ENCODE assay signal across 22 cellular contexts in genomic region chr2:44801289-44801675, GRCh38.
DNase-seq lines count a peak whose midpoint lies in the region; ATAC-seq, FAIRE-seq and TF ChIP-seq lines count a peak whose summit lies in the region.
"Had no signal": no experiment of that assay in that cellular context is flagged by ENCODE, and none has a peak within 500 bp of the region (broad histone marks: within the 10 kb centered on the region; RNA-seq: fewer than 3 reads in every experiment).

No MANE protein-coding gene starts in this region.

- H3K36me3 ChIP-seq in GM23338 (ENCODE audit: insufficient read depth) = no peaks in the 10 kb centered on the region
- H3K36me3 ChIP-seq in endothelial cell of umbilical vein (ENCODE audit: control insufficient read depth in 2 of 2, extremely low read depth in 1 of 2, insufficient read depth in 2 of 2, low read length in 2 of 2) = no peaks in the 10 kb centered on the region
- no peaks in the 10 kb centered on the region for H3K36me3 ChIP-seq in neural progenitor cell
- no peaks in the 10 kb centered on the region for H3K36me3 ChIP-seq in HAP-1 (replicated peaks)
- H3K36me3 ChIP-seq: tibial artery had no signal

- H3K27me3 ChIP-seq in CD4-positive, alpha-beta T cell (ENCODE audit: control insufficient read depth, insufficient read depth, low read length) = peaks cover 94% of the 10 kb centered on the region
- H3K27me3 ChIP-seq in GM23338 (ENCODE audit: insufficient read depth) (peaks cover 58% of the 10 kb centered on the region), endothelial cell of umbilical vein (ENCODE audit: control insufficient read depth in 2 of 2, insufficient read depth in 2 of 2, low read length in 2 of 2) (peaks cover 54 to 79% of the 10 kb centered on the region in 2 experiments), neural progenitor cell (peaks cover 16% of the 10 kb centered on the region), HAP-1 (ENCODE audit: low read depth) (no peaks in the 10 kb centered on the region)

- TF ChIP-seq CTCF in CD4-positive, alpha-beta T cell (IDR thresholded peaks at IDR 0.05) = no peak
- TF ChIP-seq CTCF in GM23338 (conservative IDR thresholded peaks at IDR 0.05; ENCODE audit: low read depth in 2 of 2) (no peak), endothelial cell of umbilical vein (IDR thresholded peaks at IDR 0.05; ENCODE audit: extremely low read depth in 1 of 2, insufficient read depth in 1 of 2, low read depth in 1 of 2, low read length in 2 of 2) (no peak), neural progenitor cell (IDR thresholded peaks at IDR 0.05) (no peak)

- no peak for TF ChIP-seq POLR2A in endothelial cell of umbilical vein (IDR thresholded peaks at IDR 0.05; ENCODE audit: low read depth, low read length)

- H3K4me2 ChIP-seq in GM23338 (peak overlapping the region; percentile 95), endothelial cell of umbilical vein (ENCODE audit: insufficient read depth, low read length) (peak overlapping the region; percentile 96), neural progenitor cell (peak overlapping the region; percentile 77)

- H3K27ac ChIP-seq in CD4-positive, alpha-beta T cell (ENCODE audit: low read depth, low read length) = no peak overlapping the region
- H3K27ac ChIP-seq in GM23338 (ENCODE audit: low read depth) = peak overlapping the region; percentile 78
- no peak overlapping the region for H3K27ac ChIP-seq in endothelial cell of umbilical vein (ENCODE audit: insufficient read depth, low read depth, low read length)
- H3K27ac ChIP-seq in neural progenitor cell = peak overlapping the region; percentile 91
- H3K27ac ChIP-seq: RWPE1, tibial artery had no signal

- no peaks in the 10 kb centered on the region for H3K9me3 ChIP-seq in CD4-positive, alpha-beta T cell (ENCODE audit: control insufficient read depth, low read length)
- no peaks in the 10 kb centered on the region for H3K9me3 ChIP-seq in endothelial cell of umbilical vein (replicated peaks; ENCODE audit: control insufficient read depth, insufficient read depth, low read length)
- no peaks in the 10 kb centered on the region for H3K9me3 ChIP-seq in neural progenitor cell (ENCODE audit: low read depth)
- no peaks in the 10 kb centered on the region for H3K9me3 ChIP-seq in HAP-1
- H3K9me3 ChIP-seq: tibial artery had no signal

- no TSS peak for BruUV-seq in endothelial cell of umbilical vein (replicated peaks; lab: Mats Ljungman, UMichigan)

- H3K27ac Mint-ChIP-seq in CD4-positive, alpha-beta T cell = no peak overlapping the region
- H3K27ac Mint-ChIP-seq in GM23338 (peak overlapping the region; percentile 92), neural progenitor cell (no peak overlapping the region)
- H3K27ac Mint-ChIP-seq in T-helper 2 cell treated with Interferon-gamma antibody and Interleukin-4, amounts not matched to agents 5 μg/mL and 100 μg/mL, for 36 hours = no peak overlapping the region
- H3K27ac Mint-ChIP-seq: effector memory CD8-positive, alpha-beta T cell; HFFc6; nephron progenitor cell had no signal

- in situ Hi-C loops in HAP-1 (cut with MboI; ENCODE audit: low sequenced_read_pairs) = no loop called here

- POLR2A ChIA-PET in CD4-positive, alpha-beta T cell (lab: Charles Lee) = no interaction called here
- POLR2A ChIA-PET in endothelial cell of umbilical vein (lab: Charles Lee) = no interaction called here

- no peaks in the 10 kb centered on the region for H3K36me3 Mint-ChIP-seq in CD4-positive, alpha-beta T cell (ENCODE audit: low read depth)
- H3K36me3 Mint-ChIP-seq in GM23338 (ENCODE audit: low read depth) = no peaks in the 10 kb centered on the region; the same call in 2 of the 3 replicates
- no peaks in the 10 kb centered on the region for H3K36me3 Mint-ChIP-seq in neural progenitor cell
- H3K36me3 Mint-ChIP-seq in T-helper 2 cell treated with Interferon-gamma antibody and Interleukin-4, amounts not matched to agents 5 μg/mL and 100 μg/mL, for 36 hours (ENCODE audit: low read depth) = peaks cover 1% of the 10 kb centered on the region

- 0 out of 2 replicates have a peak overlapping the region, but pooled peaks have one; percentile 53 for H2AFZ ChIP-seq in GM23338
- no peak overlapping the region for H2AFZ ChIP-seq in endothelial cell of umbilical vein (ENCODE audit: low read depth, low read length)
- H2AFZ ChIP-seq in neural progenitor cell (replicated peaks) = no peak overlapping the region

- no peaks in the 10 kb centered on the region for H3K9me2 ChIP-seq in GM23338 (ENCODE audit: insufficient read depth)

- H3K9me3 Mint-ChIP-seq in CD4-positive, alpha-beta T cell = no peaks in the 10 kb centered on the region
- peaks cover 3% of the 10 kb centered on the region; the same call in 2 of the 3 replicates for H3K9me3 Mint-ChIP-seq in GM23338
- peaks cover 4% of the 10 kb centered on the region for H3K9me3 Mint-ChIP-seq in neural progenitor cell
- no peaks in the 10 kb centered on the region for H3K9me3 Mint-ChIP-seq in T-helper 2 cell treated with Interferon-gamma antibody and Interleukin-4, amounts not matched to agents 5 μg/mL and 100 μg/mL, for 36 hours
- H3K9me3 Mint-ChIP-seq: effector memory CD8-positive, alpha-beta T cell; HFFc6; nephron progenitor cell had no signal

- CTCF ChIA-PET in CD4-positive, alpha-beta T cell (lab: Charles Lee) = no interaction called here
- CTCF ChIA-PET in endothelial cell of umbilical vein (lab: Charles Lee) = interaction anchor here (4.2 kb wide), 1 partner anchor 322 kb away, joined by 28 read pairs; no protein-coding TSS in a partner anchor

- H4K20me1 ChIP-seq in GM23338 (replicated peaks; ENCODE audit: insufficient read depth) = no peaks in the 10 kb centered on the region
- no peaks in the 10 kb centered on the region for H4K20me1 ChIP-seq in endothelial cell of umbilical vein (replicated peaks; ENCODE audit: control insufficient read depth, extremely low read depth, insufficient read depth, low read length)
- H4K20me1 ChIP-seq in neural progenitor cell (ENCODE audit: low read depth) = peaks cover 6% of the 10 kb centered on the region

- peaks cover 20% of the 10 kb centered on the region for H3K4me1 Mint-ChIP-seq in CD4-positive, alpha-beta T cell (ENCODE audit: low read depth)
- H3K4me1 Mint-ChIP-seq in GM23338 (peaks cover 74% of the 10 kb centered on the region), neural progenitor cell (peaks cover 36% of the 10 kb centered on the region)
- peaks cover 6% of the 10 kb centered on the region for H3K4me1 Mint-ChIP-seq in T-helper 2 cell treated with Interferon-gamma antibody and Interleukin-4, amounts not matched to agents 5 μg/mL and 100 μg/mL, for 36 hours (ENCODE audit: low read depth)
- H3K4me1 Mint-ChIP-seq: nephron progenitor cell had no signal

- no peak for DNase-seq in CD4-positive, alpha-beta T cell
- peak; percentile 87 for DNase-seq in GM23338 (ENCODE audit: low spot score)
- DNase-seq in endothelial cell of umbilical vein (ENCODE audit: low read depth, low spot score) = no peak
- peak; percentile 69 for DNase-seq in neural progenitor cell (ENCODE audit: low spot score)
- no peak for DNase-seq in T-helper 2 cell treated with Interferon-gamma antibody and Interleukin-4, amounts not matched to agents 5 μg/mL and 100 μg/mL, for 36 hours (ENCODE audit: low spot score)
- no peak for DNase-seq in NCI-H2227 treated with DMSO at 0.1 percent for 48 hours (lab: John Stamatoyannopoulos, UW)
- no peak for DNase-seq in HAP-1 (ENCODE audit: low spot score in 2 of 2)
- DNase-seq: activated CD4-positive, alpha-beta T cell treated with anti-CD3 and anti-CD28 coated beads for 4 hours; CD8-positive, alpha-beta memory T cell; cerebellar nuclear complex; DMS79; effector memory CD8-positive, alpha-beta T cell; HFFc6; islet precursor cell; KG1; NCI-H2029 treated with DMSO at 0.1 percent for 48 hours; stimulated activated CD8-positive, alpha-beta memory T cell treated with anti-CD3 and anti-CD28 coated beads, Interleukin-4, amount 100 ng/mL, for 48 hours; tibial artery had no signal

- H3K4me3 ChIP-seq in GM23338 (peak overlapping the region; percentile 64), endothelial cell of umbilical vein (replicated peaks in 1 of 3; ENCODE audit: insufficient read depth in 1 of 3, low read depth in 1 of 3, low read length in 3 of 3) (no peak overlapping the region), neural progenitor cell (peak overlapping the region; percentile 45), HAP-1 (no peak overlapping the region)
- H3K4me3 ChIP-seq: tibial artery had no signal

- H3K9ac ChIP-seq in endothelial cell of umbilical vein (replicated peaks; ENCODE audit: extremely low read depth, insufficient read depth, low read length) (no peak overlapping the region), neural progenitor cell (no peak overlapping the region)

- intact Hi-C loops in CD4-positive, alpha-beta T cell (cut with DNase I, micrococcal nuclease) = no loop called here
- intact Hi-C loops in endothelial cell of umbilical vein (cut with micrococcal nuclease) = loop anchor here (5.0 to 10.0 kb wide), 2 partner anchors 141 to 436 kb away; partner anchors contain the start of genes CAMKMT, PREPL and SIX3

- no peaks in the 10 kb centered on the region for H3K79me2 ChIP-seq in GM23338 (replicated peaks; ENCODE audit: insufficient read depth)
- no peaks in the 10 kb centered on the region for H3K79me2 ChIP-seq in endothelial cell of umbilical vein (ENCODE audit: control insufficient read depth, insufficient read depth, low read length)
- peaks cover 5% of the 10 kb centered on the region for H3K79me2 ChIP-seq in neural progenitor cell (ENCODE audit: low read depth)

- H3K4me1 ChIP-seq in GM23338 (ENCODE audit: insufficient read depth) = peaks cover 55% of the 10 kb centered on the region
- peaks cover 17% of the 10 kb centered on the region for H3K4me1 ChIP-seq in endothelial cell of umbilical vein (ENCODE audit: control insufficient read depth, extremely low read depth, insufficient read depth, low read length)
- peaks cover 60% of the 10 kb centered on the region for H3K4me1 ChIP-seq in neural progenitor cell
- H3K4me1 ChIP-seq in HAP-1 = peaks cover 35% of the 10 kb centered on the region

- peak overlapping the region; percentile 30 for H3K4me3 Mint-ChIP-seq in CD4-positive, alpha-beta T cell
- peak overlapping the region; percentile 76 for H3K4me3 Mint-ChIP-seq in GM23338
- peak overlapping the region; percentile 35 for H3K4me3 Mint-ChIP-seq in neural progenitor cell
- H3K4me3 Mint-ChIP-seq in T-helper 2 cell treated with Interferon-gamma antibody and Interleukin-4, amounts not matched to agents 5 μg/mL and 100 μg/mL, for 36 hours = no peak overlapping the region
- H3K4me3 Mint-ChIP-seq: HFFc6, nephron progenitor cell had no signal

- ATAC-seq in CD4-positive, alpha-beta T cell (ENCODE audit: poor library complexity) = no peak
- ATAC-seq in GM23338 = peak; percentile 61
- no peak for ATAC-seq in activated CD4-positive, CD25-positive, alpha-beta regulatory T cell treated with anti-CD3 and anti-CD28 coated beads, Interleukin-2, amount 50 U/mL, for 24 hours
- ATAC-seq: effector memory CD8-positive, alpha-beta T cell had no signal

- H3K9me1 ChIP-seq in endothelial cell of umbilical vein (replicated peaks; ENCODE audit: control insufficient read depth, extremely low read depth, insufficient read depth, low read length) = no peaks in the 10 kb centered on the region

- dilution Hi-C loops in endothelial cell of umbilical vein (cut with MboI; ENCODE audit: extremely low pct_ligation_motif_present, low sequenced_read_pairs) = no loop called here

- peaks cover 88% of the 10 kb centered on the region for H3K27me3 Mint-ChIP-seq in CD4-positive, alpha-beta T cell
- H3K27me3 Mint-ChIP-seq in GM23338 (ENCODE audit: insufficient read depth, low read depth, poor library complexity) = peaks cover 37% of the 10 kb centered on the region
- H3K27me3 Mint-ChIP-seq in neural progenitor cell (ENCODE audit: insufficient read depth, low read depth) = peaks cover 71% of the 10 kb centered on the region
- H3K27me3 Mint-ChIP-seq in T-helper 2 cell treated with Interferon-gamma antibody and Interleukin-4, amounts not matched to agents 5 μg/mL and 100 μg/mL, for 36 hours (ENCODE audit: low read depth) = peaks cover 80% of the 10 kb centered on the region

- H3F3A ChIP-seq in GM23338 (replicated peaks; ENCODE audit: low read depth) = peaks cover 32% of the 10 kb centered on the region
- H3F3A ChIP-seq in neural progenitor cell (ENCODE audit: low read depth) = peaks cover 78% of the 10 kb centered on the region

- no peak for FAIRE-seq in endothelial cell of umbilical vein (lab: Jason Lieb, UNC)
- FAIRE-seq: astrocyte had no signal

Comparison
In these comparisons a context has a peak if more than half of its experiments do, and no peak if none do; other contexts are left out.
1. DNase-seq: peak in GM23338 (single experiment) and neural progenitor cell (single experiment); none in CD4-positive, alpha-beta T cell (0 of 10), endothelial cell of umbilical vein (single experiment), T-helper 2 cell treated with Interferon-gamma antibody and Interleukin-4, amounts not matched to agents 5 μg/mL and 100 μg/mL, for 36 hours (single experiment), NCI-H2227 treated with DMSO at 0.1 percent for 48 hours (single experiment) and HAP-1 (0 of 2).
2. H3K27ac ChIP-seq: peak in GM23338 (single experiment) and neural progenitor cell (single experiment); none in CD4-positive, alpha-beta T cell (single experiment) and endothelial cell of umbilical vein (single experiment).
3. H3K4me3 ChIP-seq: peak in GM23338 (single experiment) and neural progenitor cell (single experiment); none in endothelial cell of umbilical vein (0 of 3) and HAP-1 (single experiment).
4. Peak in every context shown above with its lines, with median percentiles within 50 percentile points of each other: H3K4me2 ChIP-seq.